In the genomic region with DNA sequence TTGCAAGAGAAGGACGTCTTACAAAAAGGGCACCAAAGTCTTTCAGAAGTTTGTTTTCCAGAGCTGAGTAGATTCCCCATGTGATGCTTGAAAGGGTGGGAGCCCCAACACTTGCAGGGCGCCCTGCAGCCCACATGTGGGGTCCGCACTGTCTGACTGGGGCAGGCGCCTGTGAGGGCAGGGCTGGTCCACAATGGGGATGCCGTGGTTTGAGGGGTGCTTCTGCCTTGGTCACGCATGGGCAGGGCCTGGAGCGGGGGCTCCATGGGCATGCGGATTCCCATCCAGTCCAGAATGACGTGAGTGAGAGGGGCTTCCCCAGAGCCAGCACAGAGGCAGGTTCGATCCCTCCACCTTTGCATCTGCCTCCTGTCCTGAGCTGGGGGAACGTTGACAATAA, we compare ENCODE assay signal across 25 cellular contexts.
"Had no signal": no experiment of that assay in that cellular context is flagged by ENCODE, and none has a peak within 500 bp of the region (broad histone marks: within the 10 kb centered on the region; RNA-seq: fewer than 3 reads in every experiment).

No MANE protein-coding gene starts in this region.

- ATAC-seq: left colon; left lung; naive thymus-derived CD4-positive, alpha-beta T cell; natural killer cell treated with Interleukin-12 subunit alpha and Interleukin-12 subunit beta and Interleukin-15 and Interleukin-18, amount 100 ng/mL, for 72 hours; pancreas; right cardiac atrium; sciatic nerve; stimulated activated effector memory CD8-positive, alpha-beta T cell treated with anti-CD3 and anti-CD28 coated beads, Interleukin-12 subunit alpha, Interleukin-12 subunit beta, amount 100 ng/mL, for 72 hours had no signal

- H3K27me3 ChIP-seq: left lung, pancreas, stomach, testis, thyroid gland, transverse colon, upper lobe of left lung had no signal

- H3K4me1 Mint-ChIP-seq: mesothelial cell of epicardium; naive thymus-derived CD4-positive, alpha-beta T cell had no signal

- H3K36me3 ChIP-seq: left lung, pancreas, prostate gland, stomach, thyroid gland, transverse colon, upper lobe of left lung had no signal

- H3K36me3 Mint-ChIP-seq: mesothelial cell of epicardium; natural killer cell treated with Interleukin-12 subunit alpha and Interleukin-12 subunit beta and Interleukin-15 and Interleukin-18, amount 100 ng/mL, for 72 hours; stimulated activated effector memory CD8-positive, alpha-beta T cell treated with anti-CD3 and anti-CD28 coated beads, Interleukin-12 subunit alpha, Interleukin-12 subunit beta, amount 100 ng/mL, for 72 hours had no signal

- H3K4me3 ChIP-seq: left lung, pancreas, prostate gland, skin epidermis, stomach, testis, thyroid gland, transverse colon, upper lobe of left lung had no signal

- H3K4me3 Mint-ChIP-seq: memory B cell; mesothelial cell of epicardium; naive thymus-derived CD4-positive, alpha-beta T cell; natural killer cell treated with Interleukin-12 subunit alpha and Interleukin-12 subunit beta and Interleukin-15 and Interleukin-18, amount 100 ng/mL, for 72 hours; stimulated activated effector memory CD8-positive, alpha-beta T cell treated with anti-CD3 and anti-CD28 coated beads, Interleukin-12 subunit alpha, Interleukin-12 subunit beta, amount 100 ng/mL, for 72 hours had no signal

- H3K27ac Mint-ChIP-seq: memory B cell; mesothelial cell of epicardium; naive thymus-derived CD4-positive, alpha-beta T cell; natural killer cell treated with Interleukin-12 subunit alpha and Interleukin-12 subunit beta and Interleukin-15 and Interleukin-18, amount 100 ng/mL, for 72 hours; stimulated activated effector memory CD8-positive, alpha-beta T cell treated with anti-CD3 and anti-CD28 coated beads, Interleukin-12 subunit alpha, Interleukin-12 subunit beta, amount 100 ng/mL, for 72 hours had no signal

- DNase-seq: hippocampal formation; left colon; left lung; naive thymus-derived CD4-positive, alpha-beta T cell; nucleus accumbens; pancreas; posterior cingulate gyrus; retina; right cardiac atrium; stimulated activated CD4-positive, alpha-beta T cell treated with anti-CD3 and anti-CD28 coated beads, Interleukin-4, amount 100 ng/mL, for 24 hours; stimulated activated naive CD4-positive, alpha-beta T cell; stomach; testis; thyroid gland; transverse colon had no signal

- H3K4me1 ChIP-seq: left lung, pancreas, prostate gland, thyroid gland, transverse colon, upper lobe of left lung had no signal

- FAIRE-seq: keratinocyte, pancreas, urothelium cell line had no signal

- H3K27ac ChIP-seq: left lung, pancreas, prostate gland, skin epidermis, stomach, testis, thyroid gland, transverse colon, upper lobe of left lung had no signal

- H3K9me3 ChIP-seq: pancreas, prostate gland, testis, thyroid gland, transverse colon had no signal
